Comparison of ENCODE assay signal across 1 cellular context in the genomic region with DNA sequence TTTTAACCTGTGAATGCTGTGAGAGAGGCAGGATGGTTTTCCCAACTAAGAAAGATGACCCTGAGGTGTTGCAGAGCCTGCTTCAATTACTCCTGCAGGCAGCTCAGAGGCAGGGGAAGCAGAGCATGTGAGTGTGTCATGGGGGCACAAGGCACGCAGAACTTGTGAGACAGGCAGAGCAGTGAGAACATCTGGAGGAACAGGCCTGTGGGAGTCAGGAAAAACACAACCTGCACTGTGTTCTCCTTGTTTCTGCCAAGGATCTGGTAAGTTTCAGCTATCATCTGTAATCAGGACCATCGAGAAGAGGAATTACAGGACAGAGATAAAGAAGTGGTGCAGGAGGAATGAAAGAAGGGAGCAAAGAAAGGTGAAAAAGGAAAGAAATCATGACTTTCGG.
TF ChIP-seq lines count a peak whose summit lies in the region.

No MANE protein-coding gene starts in this region.

TF ChIP-seq in IMR-90, 13 proteins besides CTCF, POLR2A, EP300 and RAD21 (continued from another document):
- TF ChIP-seq, protein P1, sequence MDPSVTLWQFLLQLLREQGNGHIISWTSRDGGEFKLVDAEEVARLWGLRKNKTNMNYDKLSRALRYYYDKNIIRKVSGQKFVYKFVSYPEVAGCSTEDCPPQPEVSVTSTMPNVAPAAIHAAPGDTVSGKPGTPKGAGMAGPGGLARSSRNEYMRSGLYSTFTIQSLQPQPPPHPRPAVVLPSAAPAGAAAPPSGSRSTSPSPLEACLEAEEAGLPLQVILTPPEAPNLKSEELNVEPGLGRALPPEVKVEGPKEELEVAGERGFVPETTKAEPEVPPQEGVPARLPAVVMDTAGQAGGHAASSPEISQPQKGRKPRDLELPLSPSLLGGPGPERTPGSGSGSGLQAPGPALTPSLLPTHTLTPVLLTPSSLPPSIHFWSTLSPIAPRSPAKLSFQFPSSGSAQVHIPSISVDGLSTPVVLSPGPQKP (IDR thresholded peaks at IDR 0.05; ENCODE audit: borderline replicate concordance, low read depth, low read length), result no peak
